12 cellular contexts compared by ENCODE assay signal in genomic region chr16:66705790-66706505, GRCh38. TPM values are rescaled to one million over a fixed set of nuclear protein-coding genes. Genes with fewer than 3 reads are reported as not detected.
DNase-seq lines count a peak whose midpoint lies in the region; ATAC-seq and TF ChIP-seq lines count a peak whose summit lies in the region.
"Had no signal": no experiment of that assay in that cellular context is flagged by ENCODE, and none has a peak within 500 bp of the region (broad histone marks: within the 10 kb centered on the region; RNA-seq: fewer than 3 reads in every experiment).

No MANE protein-coding gene starts in this region.

- no peaks in the 10 kb centered on the region for H3K79me2 ChIP-seq in SK-N-SH (ENCODE audit: insufficient read depth)

- CTCF ChIA-PET in SK-N-SH (lab: Yijun Ruan, JAX) = interaction anchor here (1.2 kb wide), 1 partner anchor 11 kb away, joined by 4 read pairs; no protein-coding TSS in a partner anchor

- TF ChIP-seq RAD21 in SK-N-SH (IDR thresholded peaks at IDR 0.05; ENCODE audit: low read length) = no peak

- TF ChIP-seq EP300 in SK-N-SH (IDR thresholded peaks at IDR 0.05; ENCODE audit: borderline replicate concordance in 1 of 2, low read depth in 1 of 2, low read length in 1 of 2) (no peak), upper lobe of left lung (IDR thresholded peaks at IDR 0.05) (no peak)

- no peaks in the 10 kb centered on the region for H3K36me3 ChIP-seq in SK-N-SH (replicated peaks in 1 of 2; ENCODE audit: control insufficient read depth in 1 of 2, insufficient read depth in 2 of 2, low read length in 1 of 2)
- H3K36me3 ChIP-seq in esophagus squamous epithelium = no peaks in the 10 kb centered on the region
- H3K36me3 ChIP-seq in mucosa of descending colon (ENCODE audit: low read depth) = no peaks in the 10 kb centered on the region
- no peaks in the 10 kb centered on the region for H3K36me3 ChIP-seq in upper lobe of left lung

- H4K20me1 ChIP-seq in SK-N-SH (ENCODE audit: insufficient read depth) = no peaks in the 10 kb centered on the region

- H3K4me3 ChIP-seq in SK-N-SH (ENCODE audit: low read depth in 2 of 2, low read length in 1 of 2) = no peak overlapping the region
- H3K4me3 ChIP-seq in esophagus squamous epithelium = peak overlapping the region in 2 of 4 donors; percentile 4 to 11
- H3K4me3 ChIP-seq in mucosa of descending colon = no peak overlapping the region
- peak overlapping the region in 1 of 4 donors; percentile 25 for H3K4me3 ChIP-seq in upper lobe of left lung

- intact Hi-C loops in esophagus squamous epithelium (cut with DNase I) (no loop called here), mucosa of descending colon (cut with DNase I, micrococcal nuclease) (no loop called here)

- no peaks in the 10 kb centered on the region for H3K9me3 ChIP-seq in SK-N-SH
- no peaks in the 10 kb centered on the region for H3K9me3 ChIP-seq in esophagus squamous epithelium
- no peaks in the 10 kb centered on the region for H3K9me3 ChIP-seq in mucosa of descending colon
- H3K9me3 ChIP-seq in upper lobe of left lung = no peaks in the 10 kb centered on the region

- no peak overlapping the region for H3K4me2 ChIP-seq in SK-N-SH

- no peak for TF ChIP-seq POLR2A in esophagus squamous epithelium (IDR thresholded peaks at IDR 0.05)
- no peak for TF ChIP-seq POLR2A in upper lobe of left lung (IDR thresholded peaks at IDR 0.05)

- WGBS in SK-N-SH (ENCODE audit: low lambda C conversion rate) = 91% methylated on average over 8 of the region's 11 CpGs
- WGBS in esophagus squamous epithelium, 2 donors = 58 to 59% methylated on average over 11 of the region's 11 CpGs
- WGBS in upper lobe of left lung, 2 donors = 63 to 70% methylated on average over 11 of the region's 11 CpGs

- POLR2A ChIA-PET in SK-N-SH (lab: Yijun Ruan, JAX) = no interaction called here

- TF ChIP-seq CTCF in SK-N-SH (IDR thresholded peaks at IDR 0.05) (no peak), esophagus squamous epithelium (IDR thresholded peaks at IDR 0.05) (no peak), mucosa of descending colon (IDR thresholded peaks at IDR 0.05) (no peak), upper lobe of left lung (IDR thresholded peaks at IDR 0.05) (no peak)

- no peaks in the 10 kb centered on the region for H3K9me2 ChIP-seq in SK-N-SH

- no peak overlapping the region for H3K9ac ChIP-seq in SK-N-SH

- peak overlapping the region; percentile 55; the same call in 1 of the 2 replicates for H2AFZ ChIP-seq in SK-N-SH (ENCODE audit: low read depth)

- peaks cover 6% of the 10 kb centered on the region for H3F3A ChIP-seq in SK-N-SH (replicated peaks; ENCODE audit: insufficient read depth)

- H3K27ac ChIP-seq in SK-N-SH (ENCODE audit: low read depth in 2 of 2, low read length in 1 of 2) (no peak overlapping the region), esophagus squamous epithelium (peak overlapping the region in 3 of 4 donors; percentile 40 to 80 (median 65)), upper lobe of left lung (peak overlapping the region; percentile 45 to 84 (median 69))

- DNase-seq in SK-N-SH (no peak), esophagus squamous epithelium (lab: John Stamatoyannopoulos, UW) (no peak), mucosa of descending colon (peak; percentile 77 to 84 (median 83)), upper lobe of left lung (peak in 1 of 2 donors; percentile 76), T-helper 2 cell (no peak), NCI-H1092 treated with DMSO at 0.1 percent for 48 hours (lab: John Stamatoyannopoulos, UW) (no peak)
- DNase-seq: NCI-H1105; NK-92 treated with Interleukin-12 subunit alpha and Interleukin-12 subunit beta, amount 100 ng/mL, for 24 hours; T1000 had no signal

- H3K4me1 ChIP-seq in SK-N-SH (ENCODE audit: control insufficient read depth in 1 of 2, insufficient read depth in 2 of 2, low read depth in 1 of 2, low read length in 1 of 2) (peaks cover 0 to 11% of the 10 kb centered on the region in 2 experiments; a peak in 1 of 4 replicates), esophagus squamous epithelium (peaks cover 0 to 22% (median 17%) of the 10 kb centered on the region in 3 donors), mucosa of descending colon (ENCODE audit: low read depth) (peaks cover 14% of the 10 kb centered on the region), upper lobe of left lung (peaks cover 9 to 22% (median 17%) of the 10 kb centered on the region in 4 donors)

- H3K27me3 ChIP-seq in SK-N-SH (ENCODE audit: insufficient read depth) (no peaks in the 10 kb centered on the region), esophagus squamous epithelium (no peaks in the 10 kb centered on the region), upper lobe of left lung (no peaks in the 10 kb centered on the region)

- ATAC-seq in mucosa of descending colon = peak; percentile 96
- ATAC-seq in upper lobe of left lung (ENCODE audit: low FRiP score in 2 of 2) = peak; percentile 66 to 82
- no peak for ATAC-seq in HG03565 (IDR thresholded peaks at IDR 0.05; ENCODE audit: unreplicated experiment)
- no peak for ATAC-seq in GM21529 (IDR thresholded peaks at IDR 0.05; ENCODE audit: unreplicated experiment)
- ATAC-seq: stimulated activated memory B cell treated with anti-CD40 and anti-IgM and Interleukin-4, amounts not matched to agents 10 μg/mL and 1 μg/mL and 100 μg/mL, for 72 hours had no signal

TF ChIP-seq in SK-N-SH, 30 proteins besides CTCF, POLR2A, EP300 and RAD21:
- no peak for TF ChIP-seq FOXM1 (IDR thresholded peaks at IDR 0.05; ENCODE audit: low read depth)
- TF ChIP-seq IRF3 (IDR thresholded peaks at IDR 0.05; ENCODE audit: low read depth, low read length) = no peak
- 0 out of 2 replicates have a peak, but pooled peaks have one; percentile 29 for TF ChIP-seq MEF2A (IDR thresholded peaks at IDR 0.05; ENCODE audit: borderline replicate concordance, low read depth)
- TF ChIP-seq EZH2phosphoT487 (IDR thresholded peaks at IDR 0.05; ENCODE audit: borderline replicate concordance, low read depth) = no peak

RNA-seq across cellular contexts. Expression of gene CMTM4, which starts 9.4 kb away (rescaled TPM):
- 21.7 and 30.8 TPM in 2 replicates for polyA plus RNA-seq in SK-N-SH (2012; rRNA removed)
- 18.9 and 22.2 TPM in 2 replicates for polyA plus RNA-seq in SK-N-SH (2012; cell fraction: cytosol; rRNA removed)
- polyA plus RNA-seq in SK-N-SH (2012; cell fraction: nucleus; rRNA removed) = 22.9 and 26.7 TPM in 2 replicates
- total RNA-seq in esophagus squamous epithelium (10 to 100 TPM; 13.7 to 24.0 (median 15.8) TPM), mucosa of descending colon (100 to 1,000 TPM in 2 of 3 donors, 10 to 100 TPM in 1; 91.6 to 208 (median 155) TPM), upper lobe of left lung (10 to 100 TPM; 35.6 to 82.1 (median 55.1) TPM)

RNA-seq across cellular contexts. Expression of gene DYNC1LI2, which starts 45.5 kb away (rescaled TPM):
- 33.1 and 49.6 TPM in 2 replicates for polyA plus RNA-seq in SK-N-SH (2012; rRNA removed)
- 24.1 and 25.2 TPM in 2 replicates for polyA plus RNA-seq in SK-N-SH (2012; cell fraction: cytosol; rRNA removed)
- 186 and 240 TPM in 2 replicates for polyA plus RNA-seq in SK-N-SH (2012; cell fraction: nucleus; rRNA removed)
- 100 to 1,000 TPM in 1 of 4 donors, 10 to 100 TPM in 3; 66.4 to 140 (median 86.2) TPM for total RNA-seq in esophagus squamous epithelium
- 100 to 1,000 TPM; 153 to 249 (median 217) TPM for total RNA-seq in mucosa of descending colon
- 100 to 1,000 TPM in 5 of 6 donors, 10 to 100 TPM in 1; 91.5 to 190 (median 132) TPM for total RNA-seq in upper lobe of left lung

Comparison
In these comparisons a context has a peak if more than half of its experiments do, and no peak if none do; other contexts are left out.
1. DNase-seq: peak in mucosa of descending colon (3 of 3); none in SK-N-SH (single experiment), esophagus squamous epithelium (single experiment), T-helper 2 cell (0 of 5) and NCI-H1092 treated with DMSO at 0.1 percent for 48 hours (single experiment).
2. H3K27ac ChIP-seq: peak in esophagus squamous epithelium (3 of 4) and upper lobe of left lung (4 of 4); none in SK-N-SH (0 of 2).
3. ATAC-seq: peak in mucosa of descending colon (single experiment) and upper lobe of left lung (2 of 2); none in HG03565 (single experiment) and GM21529 (single experiment).